Comparison of ENCODE assay signal across 16 cellular contexts in the genomic region with DNA sequence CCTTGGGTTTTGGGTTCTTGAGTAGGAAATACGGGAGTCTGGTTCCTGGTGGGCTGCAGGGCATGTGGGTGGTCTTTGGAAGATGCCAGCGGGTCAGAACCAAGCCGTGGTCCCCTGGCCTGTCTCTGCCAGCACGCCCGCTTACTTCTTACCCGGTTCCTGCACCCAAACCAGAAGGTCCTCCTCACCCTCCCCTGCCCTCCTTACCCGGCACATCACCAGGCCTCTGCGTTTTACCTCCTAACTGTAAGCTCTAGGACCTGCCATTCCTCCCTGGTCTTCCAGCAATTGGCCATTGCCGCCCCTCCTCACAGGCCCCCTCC.
"Had no signal": no experiment of that assay in that cellular context is flagged by ENCODE, and none has a peak within 500 bp of the region (broad histone marks: within the 10 kb centered on the region; RNA-seq: fewer than 3 reads in every experiment).

No MANE protein-coding gene starts in this region.

- H3K27ac ChIP-seq: body of pancreas, cardiac muscle cell, foreskin keratinocyte, left ventricle myocardium inferior, parathyroid adenoma, skin epidermis had no signal

- H3K4me3 ChIP-seq: body of pancreas, cardiac muscle cell, left ventricle myocardium inferior, skin epidermis had no signal

- H3K36me3 Mint-ChIP-seq: immature natural killer cell, natural killer cell had no signal

- H3K9me3 Mint-ChIP-seq: activated B cell treated with CpG ODN at 0.5 μM for 24 hours; activated T-cell treated with anti-CD3 and anti-CD28 coated beads, Interleukin-2, amount 50 U/mL, for 24 hours; activated T-helper 2 cell treated with anti-CD3 and anti-CD28 coated beads, Interferon-gamma antibody, Interleukin-2, Interleukin-4, amounts not matched to agents 10 μg/mL and 5 μg/mL and 100 μg/mL, durations not matched to agents 14 hours and 24 hours and 36 hours; dendritic cell treated with granulocyte-macrophage colony-stimulating factor and Interleukin-4, amounts not matched to agents 40 ng/mL and 50 ng/mL, for 4 days; immature natural killer cell; mesothelial cell of epicardium; natural killer cell; stimulated activated naive CD8-positive, alpha-beta T cell treated with anti-CD3 and anti-CD28 coated beads, Interleukin-15, Interleukin-2, amounts not matched to agents 100 ng/mL and 50 ng/mL, for 24 hours had no signal

- H3K9me3 ChIP-seq: body of pancreas, left ventricle myocardium inferior, tibial artery had no signal

- H3K27me3 ChIP-seq: body of pancreas, cardiac muscle cell, foreskin keratinocyte, tibial artery had no signal

- H3K9ac ChIP-seq: parathyroid adenoma had no signal

- H2AFZ ChIP-seq: parathyroid adenoma had no signal

- H3K27me3 Mint-ChIP-seq: activated B cell treated with CpG ODN at 0.5 μM for 24 hours; activated CD4-positive, alpha-beta T cell treated with anti-CD3 and anti-CD28 coated beads for 36 hours; activated T-cell treated with anti-CD3 and anti-CD28 coated beads, Interleukin-2, amount 50 U/mL, for 24 hours; dendritic cell treated with granulocyte-macrophage colony-stimulating factor and Interleukin-4, amounts not matched to agents 40 ng/mL and 50 ng/mL, for 4 days; stimulated activated naive CD8-positive, alpha-beta T cell treated with anti-CD3 and anti-CD28 coated beads, Interleukin-15, Interleukin-2, amounts not matched to agents 100 ng/mL and 50 ng/mL, for 24 hours had no signal

- H3K4me3 Mint-ChIP-seq: activated B cell treated with CpG ODN at 0.5 μM for 24 hours; activated CD4-positive, alpha-beta T cell treated with anti-CD3 and anti-CD28 coated beads for 36 hours; activated T-cell treated with anti-CD3 and anti-CD28 coated beads, Interleukin-2, amount 50 U/mL, for 24 hours; mesothelial cell of epicardium; stimulated activated naive CD8-positive, alpha-beta T cell treated with anti-CD3 and anti-CD28 coated beads, Interleukin-15, Interleukin-2, amounts not matched to agents 100 ng/mL and 50 ng/mL, for 24 hours had no signal

- H3K4me1 ChIP-seq: body of pancreas, foreskin keratinocyte, parathyroid adenoma had no signal

- H3K27ac Mint-ChIP-seq: activated B cell treated with CpG ODN at 0.5 μM for 24 hours; activated CD4-positive, alpha-beta T cell treated with anti-CD3 and anti-CD28 coated beads for 36 hours; activated T-cell treated with anti-CD3 and anti-CD28 coated beads, Interleukin-2, amount 50 U/mL, for 24 hours; activated T-helper 2 cell treated with anti-CD3 and anti-CD28 coated beads, Interferon-gamma antibody, Interleukin-2, Interleukin-4, amounts not matched to agents 10 μg/mL and 5 μg/mL and 100 μg/mL, durations not matched to agents 14 hours and 24 hours and 36 hours; dendritic cell treated with granulocyte-macrophage colony-stimulating factor and Interleukin-4, amounts not matched to agents 40 ng/mL and 50 ng/mL, for 4 days; mesothelial cell of epicardium; natural killer cell; stimulated activated naive CD8-positive, alpha-beta T cell treated with anti-CD3 and anti-CD28 coated beads, Interleukin-15, Interleukin-2, amounts not matched to agents 100 ng/mL and 50 ng/mL, for 24 hours had no signal

- H3K79me2 ChIP-seq: parathyroid adenoma had no signal

- H3K36me3 ChIP-seq: cardiac muscle cell had no signal
